ENCODE assay signal across 10 cellular contexts in the genomic region with DNA sequence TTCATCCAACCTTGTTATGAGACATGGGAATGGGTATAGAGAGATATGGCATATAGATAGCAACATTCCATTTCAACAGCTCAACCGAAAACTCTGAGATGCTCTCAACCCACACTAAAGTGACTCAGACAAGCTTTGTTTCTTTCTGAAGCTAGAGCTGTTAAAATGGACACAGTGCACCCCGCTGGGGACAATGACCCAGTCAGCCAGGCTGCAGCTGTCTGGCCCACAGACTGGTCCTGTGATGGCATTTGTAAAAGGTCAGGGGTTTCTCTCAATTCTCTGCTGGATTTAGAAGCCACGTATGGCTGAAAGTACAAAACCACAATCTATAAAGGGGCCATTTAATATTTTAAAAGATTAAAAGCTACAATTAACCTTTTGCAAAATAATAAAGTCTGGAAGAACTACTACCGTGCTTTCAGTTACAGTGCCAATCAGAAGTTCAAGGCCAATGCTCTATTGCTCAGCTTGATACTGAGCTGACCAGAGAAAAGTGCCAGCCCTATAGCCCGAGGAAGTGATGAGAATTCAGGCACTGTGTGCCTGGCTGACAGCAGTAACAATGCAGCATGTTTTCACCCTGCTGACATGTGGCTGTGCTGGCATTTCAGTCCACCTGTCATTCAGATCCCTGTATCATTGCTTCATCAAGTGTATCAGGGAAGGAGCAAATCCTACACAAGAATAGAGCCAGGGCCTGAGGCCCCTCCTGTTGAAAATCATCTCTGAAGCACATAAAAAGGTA.
DNase-seq lines count a peak whose midpoint lies in the region; ATAC-seq and TF ChIP-seq lines count a peak whose summit lies in the region.
"Had no signal": no experiment of that assay in that cellular context is flagged by ENCODE, and none has a peak within 500 bp of the region (broad histone marks: within the 10 kb centered on the region; RNA-seq: fewer than 3 reads in every experiment).

No MANE protein-coding gene starts in this region.

- POLR2A ChIA-PET in Caco-2 (lab: Charles Lee): interaction anchor here (0.5 kb wide), 1 partner anchor 58 kb away, joined by 3 read pairs; no protein-coding TSS in a partner anchor

- H3K27ac ChIP-seq in heart left ventricle: peak overlapping the region in 10 of 12 donors; percentile 14 to 68 (median 45)
- H3K27ac ChIP-seq: ascending aorta had no signal

- H3K9me3 ChIP-seq in heart left ventricle (peaks cover 0 to 4% (median 0%) of the 10 kb centered on the region in 12 donors), Caco-2 (no peaks in the 10 kb centered on the region)

- no TSS peak for BruUV-seq in Caco-2 (replicated peaks; lab: Mats Ljungman, UMichigan)

- TF ChIP-seq CTCF in HFFc6 (IDR thresholded peaks at IDR 0.05) (0 out of 2 replicates have a peak, but pooled peaks have one; percentile 12), heart left ventricle (IDR thresholded peaks at IDR 0.05) (no peak), progenitor cell of endocrine pancreas (IDR thresholded peaks at IDR 0.05; ENCODE audit: unreplicated experiment) (no peak), Caco-2 (IDR thresholded peaks at IDR 0.05; ENCODE audit: insufficient read depth in 1 of 2, low read depth in 1 of 2, low read length in 1 of 2, severe bottlenecking in 1 of 2, unreplicated experiment in 1 of 2) (no peak)

- DNase-seq in HFFc6: peak; percentile 81
- peak; percentile 82 for DNase-seq in amniotic epithelial cell (ENCODE audit: low read depth)
- no peak for DNase-seq in heart left ventricle
- DNase-seq in progenitor cell of endocrine pancreas (ENCODE audit: low spot score, unreplicated experiment): no peak
- no peak for DNase-seq in GF-D8 (lab: John Stamatoyannopoulos, UW)
- DNase-seq in Caco-2: no peak
- no peak for DNase-seq in activated naive CD4-positive, alpha-beta T cell treated with anti-CD3 and anti-CD28 coated beads, Interleukin-2, amount 50 U/mL, for 16 hours
- no peak for DNase-seq in NCI-H2081 (lab: John Stamatoyannopoulos, UW)
- DNase-seq: Karpas-422 had no signal

- H3K9me3 Mint-ChIP-seq in HFFc6 (no peaks in the 10 kb centered on the region), progenitor cell of endocrine pancreas (ENCODE audit: low read depth) (no peaks in the 10 kb centered on the region), Caco-2 (ENCODE audit: unreplicated experiment) (no peaks in the 10 kb centered on the region)

- no peak for TF ChIP-seq POLR2A in heart left ventricle (IDR thresholded peaks at IDR 0.05)

- H3K4me3 Mint-ChIP-seq in HFFc6 (peak overlapping the region; percentile 74), progenitor cell of endocrine pancreas (ENCODE audit: low read depth) (no peak overlapping the region), Caco-2 (ENCODE audit: unreplicated experiment) (no peak overlapping the region)

- peaks cover 19% of the 10 kb centered on the region for H3K36me3 Mint-ChIP-seq in HFFc6 (ENCODE audit: low read depth)
- H3K36me3 Mint-ChIP-seq in progenitor cell of endocrine pancreas (ENCODE audit: insufficient read depth): no peaks in the 10 kb centered on the region
- H3K36me3 Mint-ChIP-seq in Caco-2 (ENCODE audit: insufficient read depth, unreplicated experiment): no peaks in the 10 kb centered on the region

- peaks cover 0 to 60% (median 36%) of the 10 kb centered on the region in 12 donors for H3K4me1 ChIP-seq in heart left ventricle
- peaks cover 14% of the 10 kb centered on the region for H3K4me1 ChIP-seq in Caco-2

- CTCF ChIA-PET in Caco-2 (lab: Charles Lee): interaction anchor here (0.6 to 1.1 kb wide), 4 partner anchors 25 to 313 kb away, joined by 3 to 4 read pairs (median 3); no protein-coding TSS in a partner anchor

- 44 to 58% (median 55%) methylated on average over 5 of the region's 5 CpGs for WGBS in heart left ventricle, 4 donors

- no peak overlapping the region for H3K4me3 ChIP-seq in heart left ventricle
- H3K4me3 ChIP-seq in Caco-2 (ENCODE audit: low read depth, low read length): no peak overlapping the region
- H3K4me3 ChIP-seq: ascending aorta had no signal

- H3K27ac Mint-ChIP-seq in HFFc6 (peak overlapping the region; percentile 83), progenitor cell of endocrine pancreas (peak overlapping the region; percentile 9), Caco-2 (ENCODE audit: unreplicated experiment) (no peak overlapping the region)

- H3K27me3 Mint-ChIP-seq in HFFc6 (ENCODE audit: insufficient read depth) (no peaks in the 10 kb centered on the region), progenitor cell of endocrine pancreas (no peaks in the 10 kb centered on the region), Caco-2 (ENCODE audit: insufficient read depth, unreplicated experiment) (no peaks in the 10 kb centered on the region)

- H3K36me3 ChIP-seq in heart left ventricle (no peaks in the 10 kb centered on the region), Caco-2 (ENCODE audit: control insufficient read depth, insufficient read depth, low read length) (no peaks in the 10 kb centered on the region)
- H3K36me3 ChIP-seq: ascending aorta had no signal

- no peaks in the 10 kb centered on the region for H3K27me3 ChIP-seq in heart left ventricle
- H3K27me3 ChIP-seq in Caco-2 (replicated peaks; ENCODE audit: control insufficient read depth, insufficient read depth, low read length): no peaks in the 10 kb centered on the region
- H3K27me3 ChIP-seq: ascending aorta had no signal

- ATAC-seq in heart left ventricle: peak; percentile 62 to 86 (median 66)

- intact Hi-C loops in heart left ventricle (cut with DNase I): loop anchor here in 1 of 10 donors (10.0 kb wide), 1 partner anchor 48 kb away; no protein-coding TSS in a partner anchor
- intact Hi-C loops in Caco-2 (cut with micrococcal nuclease; ENCODE audit: unreplicated experiment): no loop called here

- H3K4me1 Mint-ChIP-seq in HFFc6 (ENCODE audit: low read depth) (peaks cover 82% of the 10 kb centered on the region), progenitor cell of endocrine pancreas (ENCODE audit: low read depth) (peaks cover 16% of the 10 kb centered on the region), Caco-2 (ENCODE audit: low read depth, unreplicated experiment) (peaks cover 8% of the 10 kb centered on the region)

Comparison
In these comparisons a context has a peak if more than half of its experiments do, and no peak if none do; other contexts are left out.
1. DNase-seq: peak in HFFc6 (single experiment) and amniotic epithelial cell (single experiment); none in heart left ventricle (0 of 5), progenitor cell of endocrine pancreas (single experiment), GF-D8 (single experiment), Caco-2 (0 of 2), activated naive CD4-positive, alpha-beta T cell treated with anti-CD3 and anti-CD28 coated beads, Interleukin-2, amount 50 U/mL, for 16 hours (single experiment) and NCI-H2081 (0 of 2).